Comparison of ENCODE assay signal across 16 cellular contexts in genomic region chr9:123761905-123762605, GRCh38.
DNase-seq lines count a peak whose midpoint lies in the region; ATAC-seq and TF ChIP-seq lines count a peak whose summit lies in the region.
"Had no signal": no experiment of that assay in that cellular context is flagged by ENCODE, and none has a peak within 500 bp of the region (broad histone marks: within the 10 kb centered on the region; RNA-seq: fewer than 3 reads in every experiment).

No MANE protein-coding gene starts in this region.

- H3K36me3 ChIP-seq in HUES48 (ENCODE audit: control insufficient read depth, insufficient read depth, low read length) (no peaks in the 10 kb centered on the region), tibial artery (peaks cover 0 to 6% (median 0%) of the 10 kb centered on the region in 3 donors)

- no peak overlapping the region for H3K9ac ChIP-seq in HUES48 (ENCODE audit: low read depth, low read length)

- H3K4me3 ChIP-seq in HUES48 (ENCODE audit: low read depth, low read length) (peak overlapping the region; percentile 28; the same call in 1 of the 2 replicates), tibial artery (no peak overlapping the region)
- H3K4me3 ChIP-seq: dorsolateral prefrontal cortex had no signal

- DNase-seq in chondrocyte (ENCODE audit: low spot score) (no peak), left lobe of liver (ENCODE audit: low spot score) (no peak), tibial artery (no peak)
- DNase-seq: activated effector memory CD4-positive, alpha-beta T cell treated with anti-CD3 and anti-CD28 coated beads, Interleukin-2, amount 50 U/mL, for 16 hours; C1 segment of cervical spinal cord; DND-41; dorsolateral prefrontal cortex; NCI-H1694 treated with DMSO at 0.1 percent for 48 hours; NCI-H510A treated with DMSO at 0.1 percent for 48 hours; PC-3; WERI-Rb-1 had no signal

- H3K27me3 Mint-ChIP-seq in chondrocyte (ENCODE audit: low read depth): no peaks in the 10 kb centered on the region
- H3K27me3 Mint-ChIP-seq: stimulated activated naive CD8-positive, alpha-beta T cell treated with anti-CD3 and anti-CD28 coated beads, Interleukin-15, Interleukin-2, amounts not matched to agents 100 ng/mL and 50 ng/mL, for 24 hours had no signal

- H3K27me3 ChIP-seq in HUES48 (ENCODE audit: control insufficient read depth, insufficient read depth, low read length) (no peaks in the 10 kb centered on the region), tibial artery (no peaks in the 10 kb centered on the region)
- H3K27me3 ChIP-seq: dorsolateral prefrontal cortex had no signal

- intact Hi-C loops in tibial artery (cut with DNase I; ENCODE audit: low total_unique reads): no loop called here

- no peak for TF ChIP-seq CTCF in chondrocyte (IDR thresholded peaks at IDR 0.05)
- TF ChIP-seq CTCF in tibial artery (IDR thresholded peaks at IDR 0.05): no peak

- no peaks in the 10 kb centered on the region for H3K9me3 Mint-ChIP-seq in chondrocyte (ENCODE audit: low read depth)
- H3K9me3 Mint-ChIP-seq: stimulated activated naive CD8-positive, alpha-beta T cell treated with anti-CD3 and anti-CD28 coated beads, Interleukin-15, Interleukin-2, amounts not matched to agents 100 ng/mL and 50 ng/mL, for 24 hours had no signal

- no peaks in the 10 kb centered on the region for H3K4me1 Mint-ChIP-seq in chondrocyte (ENCODE audit: low read depth)

- peak; percentile 70 for ATAC-seq in left lobe of liver
- no peak for ATAC-seq in HG03095 (IDR thresholded peaks at IDR 0.05; ENCODE audit: unreplicated experiment)
- no peak for ATAC-seq in GM19397 (IDR thresholded peaks at IDR 0.05; ENCODE audit: unreplicated experiment)
- no peak for ATAC-seq in GM18870 (IDR thresholded peaks at IDR 0.05; ENCODE audit: unreplicated experiment)
- ATAC-seq: PC-3 had no signal

- no peak overlapping the region for H3K4me3 Mint-ChIP-seq in chondrocyte (ENCODE audit: unreplicated experiment)
- H3K4me3 Mint-ChIP-seq: stimulated activated naive CD8-positive, alpha-beta T cell treated with anti-CD3 and anti-CD28 coated beads, Interleukin-15, Interleukin-2, amounts not matched to agents 100 ng/mL and 50 ng/mL, for 24 hours had no signal

- H3K36me3 Mint-ChIP-seq in chondrocyte (ENCODE audit: low read depth): no peaks in the 10 kb centered on the region

- peak overlapping the region; percentile 4 for H3K27ac Mint-ChIP-seq in chondrocyte (ENCODE audit: unreplicated experiment)
- H3K27ac Mint-ChIP-seq: stimulated activated naive CD8-positive, alpha-beta T cell treated with anti-CD3 and anti-CD28 coated beads, Interleukin-15, Interleukin-2, amounts not matched to agents 100 ng/mL and 50 ng/mL, for 24 hours had no signal

- H3K4me1 ChIP-seq in HUES48 (ENCODE audit: control insufficient read depth, insufficient read depth, low read length): peaks cover 29% of the 10 kb centered on the region
- H3K4me1 ChIP-seq in tibial artery: peaks cover 0 to 40% (median 18%) of the 10 kb centered on the region in 4 donors

- H3K27ac ChIP-seq in HUES48 (ENCODE audit: low read depth, low read length) (peak overlapping the region; percentile 81), tibial artery (peak overlapping the region; percentile 4 to 50)
- H3K27ac ChIP-seq: dorsolateral prefrontal cortex, WERI-Rb-1 had no signal

- H3K9me3 ChIP-seq in HUES48 (ENCODE audit: control insufficient read depth, insufficient read depth, low read length): no peaks in the 10 kb centered on the region
- no peaks in the 10 kb centered on the region for H3K9me3 ChIP-seq in tibial artery
